1 cellular context compared by ENCODE assay signal in genomic region chr3:128280466-128281455, GRCh38.
TF ChIP-seq lines count a peak whose summit lies in the region.

No MANE protein-coding gene starts in this region.

TF ChIP-seq in WTC11, 78 proteins besides CTCF, POLR2A, EP300 and RAD21 (continued from another document):
- no peak for TF ChIP-seq E2F5 (CRISPR knock-in tag; IDR thresholded peaks at IDR 0.05)
- 0 out of 2 replicates have a peak, but pooled peaks have one; percentile 37 for TF ChIP-seq ZNF423 (CRISPR knock-in tag; IDR thresholded peaks at IDR 0.05)
- no peak for TF ChIP-seq ZSCAN18 (CRISPR knock-in tag; IDR thresholded peaks at IDR 0.05)
- TF ChIP-seq GTF2I (CRISPR knock-in tag; conservative IDR thresholded peaks at IDR 0.05) = no peak
- TF ChIP-seq MLX (CRISPR knock-in tag; IDR thresholded peaks at IDR 0.05) = no peak
- no peak for TF ChIP-seq RORB (CRISPR knock-in tag; IDR thresholded peaks at IDR 0.05)
- TF ChIP-seq ZBTB21 (CRISPR knock-in tag; IDR thresholded peaks at IDR 0.05; ENCODE audit: borderline replicate concordance) = 0 out of 2 replicates have a peak, but pooled peaks have one; percentile 25
- TF ChIP-seq FOXK1 (CRISPR knock-in tag; IDR thresholded peaks at IDR 0.05) = peak; percentile 76; the same call in 1 of the 2 replicates
- no peak for TF ChIP-seq NR1H2 (CRISPR knock-in tag; IDR thresholded peaks at IDR 0.05)
- no peak for TF ChIP-seq ZNF263 (CRISPR knock-in tag; IDR thresholded peaks at IDR 0.05; ENCODE audit: low read depth)
- 0 out of 2 replicates have a peak, but pooled peaks have one; percentile 26 for TF ChIP-seq CBFB (CRISPR knock-in tag; IDR thresholded peaks at IDR 0.05; ENCODE audit: low read depth)
- no peak for TF ChIP-seq NFATC4 (CRISPR knock-in tag; IDR thresholded peaks at IDR 0.05)
- TF ChIP-seq MAX (CRISPR knock-in tag; IDR thresholded peaks at IDR 0.05) = 0 out of 2 replicates have a peak, but pooled peaks have one; percentile 43
- TF ChIP-seq ZNF138 (CRISPR knock-in tag; conservative IDR thresholded peaks at IDR 0.05) = no peak
TF ChIP-seq in WTC11: peak in this region for 9.
